ENCODE assay signal across 12 cellular contexts in genomic region chr15:85527907-85528306, GRCh38.
DNase-seq lines count a peak whose midpoint lies in the region; ATAC-seq, FAIRE-seq and TF ChIP-seq lines count a peak whose summit lies in the region.
"Had no signal": no experiment of that assay in that cellular context is flagged by ENCODE, and none has a peak within 500 bp of the region (broad histone marks: within the 10 kb centered on the region; RNA-seq: fewer than 3 reads in every experiment).

No MANE protein-coding gene starts in this region.

- ATAC-seq in GM21737 (IDR thresholded peaks at IDR 0.05; ENCODE audit: unreplicated experiment), result no peak

- intact Hi-C loops in thyroid gland (cut with DNase I), result no loop called here

- 21 to 31% methylated on average over 3 of the region's 3 CpGs for WGBS in thyroid gland, 2 donors

- TF ChIP-seq CTCF in astrocyte of the spinal cord (IDR thresholded peaks at IDR 0.05; ENCODE audit: low read depth, low read length) (no peak), thyroid gland (IDR thresholded peaks at IDR 0.05) (no peak)

- peak; percentile 1 for DNase-seq in NCI-H446 treated with DMSO at 0.1 percent for 48 hours (lab: John Stamatoyannopoulos, UW)
- no peak for DNase-seq in NCI-H446 (lab: John Stamatoyannopoulos, UW)
- peak; percentile 89 for DNase-seq in astrocyte of the spinal cord (ENCODE audit: low read depth, low spot score)
- DNase-seq in iris pigment epithelial cell (ENCODE audit: low read depth), result peak; percentile 87
- DNase-seq in thyroid gland, result peak in 1 of 2 donors; percentile 21
- no peak for DNase-seq in NCI-H526 treated with DMSO at 0.1 percent for 48 hours (lab: John Stamatoyannopoulos, UW)
- no peak for DNase-seq in GM19239 (ENCODE audit: insufficient read length, low spot score)
- DNase-seq: CD4-positive, alpha-beta memory T cell; stimulated activated CD4-positive, alpha-beta T cell treated with anti-CD3 and anti-CD28 coated beads, Interleukin-4, amount 100 ng/mL, for 1 hour had no signal

- H3K36me3 ChIP-seq in thyroid gland, result no peaks in the 10 kb centered on the region

- no peaks in the 10 kb centered on the region for H3K9me3 ChIP-seq in thyroid gland

- in situ Hi-C loops in astrocyte of the spinal cord (cut with HindIII; ENCODE audit: low sequenced_read_pairs), result no loop called here

- no peaks in the 10 kb centered on the region for H3K27me3 ChIP-seq in thyroid gland

- no peak for TF ChIP-seq POLR2A in thyroid gland (IDR thresholded peaks at IDR 0.05)

- H3K4me1 ChIP-seq in thyroid gland, result peaks cover 42 to 58% of the 10 kb centered on the region in 2 donors

- H3K27ac ChIP-seq in thyroid gland, result peak overlapping the region in 2 of 3 donors; percentile 6 to 22

- H3K4me3 ChIP-seq in astrocyte of the spinal cord (ENCODE audit: low read depth, low read length) (no peak overlapping the region), thyroid gland (replicated peaks in 1 of 3) (no peak overlapping the region)

- no peak for FAIRE-seq in GM19239 (lab: Jason Lieb, UNC)
- FAIRE-seq: islet of Langerhans, TTC549 had no signal

Comparison
In these comparisons a context has a peak if more than half of its experiments do, and no peak if none do; other contexts are left out.
1. DNase-seq: peak in NCI-H446 treated with DMSO at 0.1 percent for 48 hours (single experiment), astrocyte of the spinal cord (single experiment) and iris pigment epithelial cell (single experiment); none in NCI-H446 (0 of 2), NCI-H526 treated with DMSO at 0.1 percent for 48 hours (single experiment) and GM19239 (single experiment).